In genomic region chr17:42107597-42108576, GRCh38 we compare ENCODE assay signal across 8 cellular contexts. TPM values are rescaled to one million over a fixed set of nuclear protein-coding genes. Genes with fewer than 3 reads are reported as not detected.
DNase-seq lines count a peak whose midpoint lies in the region; ATAC-seq lines count a peak whose summit lies in the region.

No MANE protein-coding gene starts in this region.

- ATAC-seq in GM18511 (IDR thresholded peaks at IDR 0.05; ENCODE audit: unreplicated experiment): peak; percentile 43
- peak; percentile 45 for ATAC-seq in HG03064 (IDR thresholded peaks at IDR 0.05; ENCODE audit: low read depth, unreplicated experiment)
- ATAC-seq in activated CD8-positive, alpha-beta T cell treated with anti-CD3 and anti-CD28 coated beads, Interleukin-2, amount 10 ng/mL, durations not matched to agents 7 days and 5 days: peak; percentile 80
- peak; percentile 79 to 81 for ATAC-seq in naive thymus-derived CD8-positive, alpha-beta T cell

- peak overlapping the region; percentile 37 for H3K27ac Mint-ChIP-seq in activated CD8-positive, alpha-beta T cell treated with anti-CD3 and anti-CD28 coated beads, Interleukin-2, amount 10 ng/mL, durations not matched to agents 7 days and 5 days
- H3K27ac Mint-ChIP-seq in naive thymus-derived CD8-positive, alpha-beta T cell: peak overlapping the region in 9 of 10 donors; percentile 13 to 90 (median 58)

- H3K9me3 Mint-ChIP-seq in activated CD8-positive, alpha-beta T cell treated with anti-CD3 and anti-CD28 coated beads, Interleukin-2, amount 10 ng/mL, durations not matched to agents 7 days and 5 days (ENCODE audit: insufficient read depth): no peaks in the 10 kb centered on the region
- no peaks in the 10 kb centered on the region for H3K9me3 Mint-ChIP-seq in naive thymus-derived CD8-positive, alpha-beta T cell

- no peaks in the 10 kb centered on the region for H3K27me3 Mint-ChIP-seq in activated CD8-positive, alpha-beta T cell treated with anti-CD3 and anti-CD28 coated beads, Interleukin-2, amount 10 ng/mL, durations not matched to agents 7 days and 5 days (ENCODE audit: low read depth)
- no peaks in the 10 kb centered on the region for H3K27me3 Mint-ChIP-seq in naive thymus-derived CD8-positive, alpha-beta T cell

- peaks cover 56% of the 10 kb centered on the region for H3K36me3 Mint-ChIP-seq in activated CD8-positive, alpha-beta T cell treated with anti-CD3 and anti-CD28 coated beads, Interleukin-2, amount 10 ng/mL, durations not matched to agents 7 days and 5 days (ENCODE audit: low read depth)
- H3K36me3 Mint-ChIP-seq in naive thymus-derived CD8-positive, alpha-beta T cell: peaks cover 0 to 48% (median 15%) of the 10 kb centered on the region in 3 donors

- POLR2A ChIA-PET in activated CD8-positive, alpha-beta T cell treated with anti-CD3 and anti-CD28 coated beads, Interleukin-2, amount 10 ng/mL, durations not matched to agents 7 days and 5 days (lab: Charles Lee): interaction anchor here (1.0 to 2.2 kb wide), 7 partner anchors 9 to 142 kb away, joined by 3 to 7 read pairs (median 3); partner anchors contain the start of genes CNP and NKIRAS2
- POLR2A ChIA-PET in naive thymus-derived CD8-positive, alpha-beta T cell (lab: Charles Lee): interaction anchor here (0.8 to 8.1 kb wide), 5 partner anchors 15 to 142 kb away, joined by 3 to 83 read pairs (median 4); partner anchors contain the start of genes DNAJC7 and NKIRAS2

- CTCF ChIA-PET in activated CD8-positive, alpha-beta T cell treated with anti-CD3 and anti-CD28 coated beads, Interleukin-2, amount 10 ng/mL, durations not matched to agents 7 days and 5 days (lab: Charles Lee): interaction anchor here (1.0 to 16.9 kb wide), 8 partner anchors 12 to 298 kb away, joined by 3 to 168 read pairs (median 6); partner anchors contain the start of genes DNAJC7, KAT2A and NKIRAS2

- peaks cover 49% of the 10 kb centered on the region for H3K4me1 Mint-ChIP-seq in activated CD8-positive, alpha-beta T cell treated with anti-CD3 and anti-CD28 coated beads, Interleukin-2, amount 10 ng/mL, durations not matched to agents 7 days and 5 days (ENCODE audit: low read depth)
- H3K4me1 Mint-ChIP-seq in naive thymus-derived CD8-positive, alpha-beta T cell: peaks cover 19 to 51% (median 45%) of the 10 kb centered on the region in 4 donors

- DNase-seq in NCI-H524 treated with DMSO at 0.1 percent for 48 hours (lab: John Stamatoyannopoulos, UW) (peak; percentile 74), HuH-7.5 (ENCODE audit: low spot score) (no peak)
- peak; percentile 95 for DNase-seq in activated CD8-positive, alpha-beta T cell treated with anti-CD3 and anti-CD28 coated beads, Interleukin-2, amount 10 ng/mL, durations not matched to agents 7 days and 5 days
- peak; percentile 80 for DNase-seq in effector CD4-positive, alpha-beta T cell
- DNase-seq in naive thymus-derived CD8-positive, alpha-beta T cell: peak; percentile 84 to 97 (median 90)
- DNase-seq in stimulated activated CD8-positive, alpha-beta memory T cell treated with anti-CD3 and anti-CD28 coated beads, Interleukin-7, amount 100 ng/mL, for 48 hours (ENCODE audit: extremely low read depth in 1 of 2, low read depth in 1 of 2): peak; percentile 84 to 88

- peak overlapping the region; percentile 60 for H3K4me3 Mint-ChIP-seq in activated CD8-positive, alpha-beta T cell treated with anti-CD3 and anti-CD28 coated beads, Interleukin-2, amount 10 ng/mL, durations not matched to agents 7 days and 5 days
- peak overlapping the region; percentile 26 to 76 (median 60) for H3K4me3 Mint-ChIP-seq in naive thymus-derived CD8-positive, alpha-beta T cell

RNA-seq across cellular contexts. Expression of gene DHX58, which starts 4.6 kb away (rescaled TPM):
- total RNA-seq in activated CD8-positive, alpha-beta T cell treated with anti-CD3 and anti-CD28 coated beads, Interleukin-2, amount 10 ng/mL, durations not matched to agents 7 days and 5 days: 10 to 100 TPM; 71.9 to 72.9 TPM
- total RNA-seq in naive thymus-derived CD8-positive, alpha-beta T cell: 10 to 100 TPM; 53.1 to 57.3 TPM
- polyA plus RNA-seq in naive thymus-derived CD8-positive, alpha-beta T cell: 10 to 100 TPM in 2 of 3 donors, 1 to 10 TPM in 1; 7.3 to 21.7 (median 13.6) TPM

RNA-seq across cellular contexts. Expression of gene ZNF385C, which starts 9.6 kb away (rescaled TPM):
- under 1 TPM; 0.23 to 0.47 TPM for total RNA-seq in activated CD8-positive, alpha-beta T cell treated with anti-CD3 and anti-CD28 coated beads, Interleukin-2, amount 10 ng/mL, durations not matched to agents 7 days and 5 days
- total RNA-seq in naive thymus-derived CD8-positive, alpha-beta T cell: under 1 TPM; 0.18 to 0.36 TPM
- under 1 TPM in 2 of 3 donors, not detected in 1; 0.09 to 0.10 TPM for polyA plus RNA-seq in naive thymus-derived CD8-positive, alpha-beta T cell

RNA-seq across cellular contexts. Expression of gene KAT2A, which starts 13.3 kb away (rescaled TPM):
- 10 to 100 TPM; 45.2 to 46.8 TPM for total RNA-seq in activated CD8-positive, alpha-beta T cell treated with anti-CD3 and anti-CD28 coated beads, Interleukin-2, amount 10 ng/mL, durations not matched to agents 7 days and 5 days
- total RNA-seq in naive thymus-derived CD8-positive, alpha-beta T cell: 10 to 100 TPM; 65.3 to 73.3 TPM
- 10 to 100 TPM in 1 of 3 donors, 1 to 10 TPM in 2; 5.1 to 11.8 (median 8.8) TPM for polyA plus RNA-seq in naive thymus-derived CD8-positive, alpha-beta T cell

RNA-seq across cellular contexts. Expression of gene HSPB9, which starts 14.7 kb away (rescaled TPM):
- total RNA-seq in activated CD8-positive, alpha-beta T cell treated with anti-CD3 and anti-CD28 coated beads, Interleukin-2, amount 10 ng/mL, durations not matched to agents 7 days and 5 days: under 1 TPM; 0.16 to 0.29 TPM
- not detected for total RNA-seq in naive thymus-derived CD8-positive, alpha-beta T cell
- polyA plus RNA-seq in naive thymus-derived CD8-positive, alpha-beta T cell: not detected

RNA-seq across cellular contexts. Expression of gene RAB5C, which starts 46.9 kb away (rescaled TPM):
- total RNA-seq in activated CD8-positive, alpha-beta T cell treated with anti-CD3 and anti-CD28 coated beads, Interleukin-2, amount 10 ng/mL, durations not matched to agents 7 days and 5 days: 100 to 1,000 TPM; 102 to 107 TPM
- 10 to 100 TPM; 63.6 to 73.5 TPM for total RNA-seq in naive thymus-derived CD8-positive, alpha-beta T cell
- polyA plus RNA-seq in naive thymus-derived CD8-positive, alpha-beta T cell: 10 to 100 TPM; 57.3 to 88.4 (median 60.6) TPM
